Comparison of ENCODE assay signal across 8 cellular contexts in genomic region chr14:87944987-87945604, GRCh38. TPM values are rescaled to one million over a fixed set of nuclear protein-coding genes. Genes with fewer than 3 reads are reported as not detected.
DNase-seq lines count a peak whose midpoint lies in the region; ATAC-seq, FAIRE-seq and TF ChIP-seq lines count a peak whose summit lies in the region.

No MANE protein-coding gene starts in this region.

- no peaks in the 10 kb centered on the region for H3K4me1 Mint-ChIP-seq in memory B cell
- H3K4me1 Mint-ChIP-seq in activated T-cell treated with anti-CD3 and anti-CD28 coated beads, Interleukin-2, amount 50 U/mL, for 4 hours (ENCODE audit: low read depth), result peaks cover 9% of the 10 kb centered on the region
- H3K4me1 Mint-ChIP-seq in activated T-helper 2 cell treated with anti-CD3 and anti-CD28 coated beads, Interferon-gamma antibody, Interleukin-2, Interleukin-4, amounts not matched to agents 10 μg/mL and 5 μg/mL and 100 μg/mL, durations not matched to agents 14 hours and 24 hours and 36 hours (ENCODE audit: low read depth), result peaks cover 4% of the 10 kb centered on the region

- no peak overlapping the region for H3K4me3 Mint-ChIP-seq in memory B cell
- H3K4me3 Mint-ChIP-seq in activated T-cell treated with anti-CD3 and anti-CD28 coated beads, Interleukin-2, amount 50 U/mL, for 4 hours, result no peak overlapping the region
- H3K4me3 Mint-ChIP-seq in activated T-helper 2 cell treated with anti-CD3 and anti-CD28 coated beads, Interferon-gamma antibody, Interleukin-2, Interleukin-4, amounts not matched to agents 10 μg/mL and 5 μg/mL and 100 μg/mL, durations not matched to agents 14 hours and 24 hours and 36 hours (ENCODE audit: low read depth), result no peak overlapping the region

- no peak overlapping the region for H3K27ac Mint-ChIP-seq in memory B cell
- no peak overlapping the region for H3K27ac Mint-ChIP-seq in activated T-helper 2 cell treated with anti-CD3 and anti-CD28 coated beads, Interferon-gamma antibody, Interleukin-2, Interleukin-4, amounts not matched to agents 10 μg/mL and 5 μg/mL and 100 μg/mL, durations not matched to agents 14 hours and 24 hours and 36 hours

- peaks cover 22% of the 10 kb centered on the region for H3K36me3 Mint-ChIP-seq in memory B cell
- H3K36me3 Mint-ChIP-seq in activated T-cell treated with anti-CD3 and anti-CD28 coated beads, Interleukin-2, amount 50 U/mL, for 4 hours (ENCODE audit: insufficient read depth), result peaks cover 30% of the 10 kb centered on the region
- H3K36me3 Mint-ChIP-seq in activated T-helper 2 cell treated with anti-CD3 and anti-CD28 coated beads, Interferon-gamma antibody, Interleukin-2, Interleukin-4, amounts not matched to agents 10 μg/mL and 5 μg/mL and 100 μg/mL, durations not matched to agents 14 hours and 24 hours and 36 hours (ENCODE audit: low read depth), result peaks cover 23% of the 10 kb centered on the region

- intact Hi-C loops in activated T-helper 2 cell treated with anti-CD3 and anti-CD28 coated beads, Interferon-gamma antibody, Interleukin-2, Interleukin-4, amounts not matched to agents 10 μg/mL and 5 μg/mL and 100 μg/mL, durations not matched to agents 14 hours and 24 hours and 36 hours (cut with micrococcal nuclease), result loop anchor here (1.0 to 5.0 kb wide), 2 partner anchors 67 to 223 kb away; no protein-coding TSS in a partner anchor

- no peaks in the 10 kb centered on the region for H3K9me3 Mint-ChIP-seq in memory B cell
- no peaks in the 10 kb centered on the region for H3K9me3 Mint-ChIP-seq in activated T-cell treated with anti-CD3 and anti-CD28 coated beads, Interleukin-2, amount 50 U/mL, for 4 hours
- H3K9me3 Mint-ChIP-seq in activated T-helper 2 cell treated with anti-CD3 and anti-CD28 coated beads, Interferon-gamma antibody, Interleukin-2, Interleukin-4, amounts not matched to agents 10 μg/mL and 5 μg/mL and 100 μg/mL, durations not matched to agents 14 hours and 24 hours and 36 hours, result no peaks in the 10 kb centered on the region

- DNase-seq in GM10266 (ENCODE audit: extremely low spot score), result peak; percentile 24
- DNase-seq in NCI-H69 (lab: John Stamatoyannopoulos, UW), result peak; percentile 47
- DNase-seq in cerebellum (ENCODE audit: low spot score), result peak; percentile 17
- peak in 1 of 2 donors; percentile 38 for DNase-seq in memory B cell (ENCODE audit: low spot score in 2 of 2)
- no peak for DNase-seq in activated T-cell treated with anti-CD3 and anti-CD28 coated beads, Interleukin-2, amount 50 U/mL, for 4 hours
- DNase-seq in activated gamma-delta T cell treated with Interleukin-2 at 50 U/mL for 16 hours, result no peak
- DNase-seq in activated T-helper 2 cell treated with anti-CD3 and anti-CD28 coated beads, Interferon-gamma antibody, Interleukin-2, Interleukin-4, amounts not matched to agents 10 μg/mL and 5 μg/mL and 100 μg/mL, durations not matched to agents 14 hours and 24 hours and 36 hours (ENCODE audit: low spot score), result no peak

- ATAC-seq in memory B cell (ENCODE audit: low read depth), result peak; percentile 35
- no peak for ATAC-seq in activated T-cell treated with anti-CD3 and anti-CD28 coated beads, Interleukin-2, amount 50 U/mL, for 4 hours

- TF ChIP-seq CTCF in GM10266 (IDR thresholded peaks at IDR 0.05; ENCODE audit: control insufficient read depth, insufficient read depth, low read depth, missing control alignments), result peak; percentile 51

- H3K27me3 Mint-ChIP-seq in memory B cell, result no peaks in the 10 kb centered on the region
- no peaks in the 10 kb centered on the region for H3K27me3 Mint-ChIP-seq in activated T-cell treated with anti-CD3 and anti-CD28 coated beads, Interleukin-2, amount 50 U/mL, for 4 hours (ENCODE audit: low read depth)
- H3K27me3 Mint-ChIP-seq in activated T-helper 2 cell treated with anti-CD3 and anti-CD28 coated beads, Interferon-gamma antibody, Interleukin-2, Interleukin-4, amounts not matched to agents 10 μg/mL and 5 μg/mL and 100 μg/mL, durations not matched to agents 14 hours and 24 hours and 36 hours (ENCODE audit: low read depth), result no peaks in the 10 kb centered on the region

- FAIRE-seq in A204.1 (lab: Jason Lieb, UNC), result peak; percentile 97

RNA-seq across cellular contexts. Expression of gene GALC, which starts 47.9 kb away (rescaled TPM):
- total RNA-seq in cerebellum, result 35.5 TPM
- total RNA-seq in activated T-cell treated with anti-CD3 and anti-CD28 coated beads, Interleukin-2, amount 50 U/mL, for 4 hours, result 1 to 10 TPM; 5.6 to 6.6 (median 5.7) TPM
- 11.1 and 13.4 TPM in 2 replicates for total RNA-seq in activated T-helper 2 cell treated with anti-CD3 and anti-CD28 coated beads, Interferon-gamma antibody, Interleukin-2, Interleukin-4, amounts not matched to agents 10 μg/mL and 5 μg/mL and 100 μg/mL, durations not matched to agents 14 hours and 24 hours and 36 hours

RNA-seq across cellular contexts. Expression of gene GPR65, which starts 59.8 kb away (rescaled TPM):
- 0.18 TPM for total RNA-seq in cerebellum
- 1 to 10 TPM; 4.8 to 5.3 (median 4.8) TPM for total RNA-seq in activated T-cell treated with anti-CD3 and anti-CD28 coated beads, Interleukin-2, amount 50 U/mL, for 4 hours
- total RNA-seq in activated T-helper 2 cell treated with anti-CD3 and anti-CD28 coated beads, Interferon-gamma antibody, Interleukin-2, Interleukin-4, amounts not matched to agents 10 μg/mL and 5 μg/mL and 100 μg/mL, durations not matched to agents 14 hours and 24 hours and 36 hours, result 11.0 and 11.6 TPM in 2 replicates

Comparison
In these comparisons a context has a peak if more than half of its experiments do, and no peak if none do; other contexts are left out.
1. DNase-seq: peak in GM10266 (single experiment), NCI-H69 (single experiment) and cerebellum (single experiment); none in activated T-cell treated with anti-CD3 and anti-CD28 coated beads, Interleukin-2, amount 50 U/mL, for 4 hours (single experiment), activated gamma-delta T cell treated with Interleukin-2 at 50 U/mL for 16 hours (single experiment) and activated T-helper 2 cell treated with anti-CD3 and anti-CD28 coated beads, Interferon-gamma antibody, Interleukin-2, Interleukin-4, amounts not matched to agents 10 μg/mL and 5 μg/mL and 100 μg/mL, durations not matched to agents 14 hours and 24 hours and 36 hours (single experiment).